Comparison of ENCODE assay signal across 20 cellular contexts in genomic region chr19:7246601-7247000, GRCh38. TPM values are rescaled to one million over a fixed set of nuclear protein-coding genes. Genes with fewer than 3 reads are reported as not detected.
DNase-seq lines count a peak whose midpoint lies in the region; ATAC-seq, FAIRE-seq and TF ChIP-seq lines count a peak whose summit lies in the region.
"Had no signal": no experiment of that assay in that cellular context is flagged by ENCODE, and none has a peak within 500 bp of the region (broad histone marks: within the 10 kb centered on the region; RNA-seq: fewer than 3 reads in every experiment).

No MANE protein-coding gene starts in this region.

- H3K4me3 ChIP-seq in A549 (no peak overlapping the region), HEK293 (ENCODE audit: low read depth, low read length) (no peak overlapping the region), body of pancreas (no peak overlapping the region), thoracic aorta (no peak overlapping the region)
- H3K4me3 ChIP-seq: BLaER1, SK-N-MC had no signal

- TF ChIP-seq RAD21 in A549 (conservative IDR thresholded peaks at IDR 0.05 in 1 of 2, IDR thresholded peaks at IDR 0.05 in 1 of 2): no peak

- H3K4me1 ChIP-seq in A549 (no peaks in the 10 kb centered on the region), HEK293 (ENCODE audit: control insufficient read depth, insufficient read depth, low read length) (no peaks in the 10 kb centered on the region), body of pancreas (peaks cover 78% of the 10 kb centered on the region), thoracic aorta (ENCODE audit: control insufficient read depth in 1 of 2, low read depth in 2 of 2) (peaks cover 27 to 80% of the 10 kb centered on the region in 2 donors)

- no peak for DNase-seq in A549 (ENCODE audit: low read depth in 1 of 2, low spot score in 1 of 2)
- no peak for DNase-seq in body of pancreas
- no peak for DNase-seq in thoracic aorta (ENCODE audit: low spot score)
- DNase-seq in HCEC 1CT: no peak
- no peak for DNase-seq in ACHN
- DNase-seq in stimulated activated CD4-positive, alpha-beta T cell treated with anti-CD3 and anti-CD28 coated beads, Interleukin-4, amount 100 ng/mL, for 1 hour: no peak
- DNase-seq: CD8-positive, alpha-beta memory T cell; H9; NCI-H1694 treated with DMSO at 0.1 percent for 48 hours; NCI-H226; NCI-H524; NCI-H82; OCI-M1; SHP77 had no signal

- TF ChIP-seq POLR2A in A549 (IDR thresholded peaks at IDR 0.05; ENCODE audit: low read length): no peak
- TF ChIP-seq POLR2A in body of pancreas (IDR thresholded peaks at IDR 0.05): no peak

- no peaks in the 10 kb centered on the region for H3K36me3 ChIP-seq in HEK293 (ENCODE audit: control insufficient read depth in 2 of 2, insufficient read depth in 1 of 2, low read length in 2 of 2)
- H3K36me3 ChIP-seq in body of pancreas (replicated peaks in 1 of 2; ENCODE audit: insufficient read depth in 1 of 2, low read depth in 2 of 2): no peaks in the 10 kb centered on the region
- no peaks in the 10 kb centered on the region for H3K36me3 ChIP-seq in thoracic aorta

- intact Hi-C loops in body of pancreas (cut with DNase I): no loop called here

- WGBS in A549 (ENCODE audit: missing lambda C conversion rate): 59% methylated on average over 2 of the region's 2 CpGs
- 82 to 100% methylated on average over 2 of the region's 2 CpGs for WGBS in body of pancreas, 2 donors

- CTCF ChIA-PET in A549 (lab: Yijun Ruan, JAX): interaction anchor here (1.6 kb wide), 1 partner anchor 11 kb away, joined by 4 read pairs; no protein-coding TSS in a partner anchor
- CTCF ChIA-PET in HEK293 (lab: Yijun Ruan, JAX): interaction anchor here (0.5 kb wide), 1 partner anchor 128 kb away, joined by 3 read pairs; no protein-coding TSS in a partner anchor

- in situ Hi-C loops in ACHN (cut with HindIII; ENCODE audit: low pct_ligation_motif_present, low pct_unique_long_range_greater_than_20kb, low sequenced_read_pairs): no loop called here

- POLR2A ChIA-PET in A549 (lab: Yijun Ruan, JAX) (no interaction called here), HEK293 (lab: Yijun Ruan, JAX) (interaction anchor here (0.5 kb wide), 1 partner anchor 150 kb away, joined by 6 read pairs; no protein-coding TSS in a partner anchor)

- no peak overlapping the region for H3K27ac ChIP-seq in A549
- no peak overlapping the region for H3K27ac ChIP-seq in HEK293 (ENCODE audit: extremely low read depth, low read depth, low read length)
- peak overlapping the region; percentile 51 to 75 (median 62) for H3K27ac ChIP-seq in body of pancreas
- peak overlapping the region; percentile 76 to 87 for H3K27ac ChIP-seq in thoracic aorta
- H3K27ac ChIP-seq: BLaER1, KMS-11, SK-N-MC had no signal

- H3K9me3 ChIP-seq in A549 (peaks cover 8% of the 10 kb centered on the region; the same call in 2 of the 3 replicates), HEK293 (ENCODE audit: control insufficient read depth, insufficient read depth, low read depth, low read length) (no peaks in the 10 kb centered on the region), body of pancreas (no peaks in the 10 kb centered on the region), thoracic aorta (no peaks in the 10 kb centered on the region)

- ATAC-seq in A549 (no peak), body of pancreas (no peak), thoracic aorta (ENCODE audit: insufficient number of reproducible peaks, low FRiP score, low read depth) (no peak), GM21447 (IDR thresholded peaks at IDR 0.05; ENCODE audit: unreplicated experiment) (no peak)

- TF ChIP-seq CTCF in A549 (IDR thresholded peaks at IDR 0.05) (no peak), HEK293 (tag by site-specific recombination; IDR thresholded peaks at IDR 0.05) (no peak), body of pancreas (IDR thresholded peaks at IDR 0.05) (no peak), thoracic aorta (IDR thresholded peaks at IDR 0.05) (no peak)

- H3K4me2 ChIP-seq in A549: no peak overlapping the region
- H3K4me2 ChIP-seq: BLaER1, KMS-11 had no signal

- H3K27me3 ChIP-seq in body of pancreas (no peaks in the 10 kb centered on the region), thoracic aorta (replicated peaks; ENCODE audit: insufficient read depth) (no peaks in the 10 kb centered on the region)
- H3K27me3 ChIP-seq: BLaER1 had no signal

- TF ChIP-seq EP300 in A549 (IDR thresholded peaks at IDR 0.05): no peak

- no peak for FAIRE-seq in A549 (lab: Jason Lieb, UNC)
- FAIRE-seq: D721Med had no signal

TF ChIP-seq in A549, 52 proteins besides CTCF, POLR2A, EP300 and RAD21:
- TF ChIP-seq BCL3 (IDR thresholded peaks at IDR 0.05): no peak
- peak; percentile 29; the same call in 1 of the 2 replicates for TF ChIP-seq KDM1A (IDR thresholded peaks at IDR 0.05; ENCODE audit: low read depth)

TF ChIP-seq in HEK293, 187 proteins besides CTCF, POLR2A, EP300 and RAD21:
- TF ChIP-seq SETDB1 (IDR thresholded peaks at IDR 0.05; ENCODE audit: insufficient read length, low read length) (peak; percentile 89), ZNF174 (tag by site-specific recombination; IDR thresholded peaks at IDR 0.05) (no peak), TRIM28 (IDR thresholded peaks at IDR 0.05; ENCODE audit: borderline replicate concordance, low read length) (peak; percentile 94; the same call in 1 of the 2 replicates), ZNF629 (tag by site-specific recombination; IDR thresholded peaks at IDR 0.05) (no peak), ZNF580 (tag by site-specific recombination; IDR thresholded peaks at IDR 0.05) (0 out of 2 replicates have a peak, but pooled peaks have one; percentile 11), ZNF157 (tag by site-specific recombination; IDR thresholded peaks at IDR 0.05) (no peak), ZNF280D (tag by site-specific recombination; IDR thresholded peaks at IDR 0.05) (peak; percentile 80; the same call in 1 of the 2 replicates), RBAK (tag by site-specific recombination; IDR thresholded peaks at IDR 0.05) (peak; percentile 100), FEZF1 (tag by site-specific recombination; IDR thresholded peaks at IDR 0.05) (no peak)

RNA-seq across cellular contexts. Expression of gene INSR, which starts 47.6 kb away (rescaled TPM):
- polyA plus RNA-seq in A549 (2011; rRNA removed) (3.3 and 4.4 TPM in 2 replicates), A549 (2017; fragmentation: RNase III; extraction: RNeasy Plus Mini Kit Qiagen cat#74134 plus additional on column Dnase treatment) (1.2 to 2.0 TPM (median 1.8 TPM) in 3 replicates)
- 1.2 and 1.4 TPM in 2 replicates for polyA plus RNA-seq in A549 (2012; cell fraction: cytosol; rRNA removed)
- 3.8 and 4.8 TPM in 2 replicates for polyA plus RNA-seq in A549 (2012; cell fraction: nucleus; rRNA removed)
- polyA minus RNA-seq in A549 (2011; rRNA and poly(A)+ RNA removed): 23.8 and 31.5 TPM in 2 replicates
- total RNA-seq in body of pancreas (100 to 1,000 TPM; 243 to 284 TPM), thoracic aorta (100 to 1,000 TPM; 102 to 116 TPM)
- polyA plus RNA-seq: CD8-positive, alpha-beta memory T cell had no signal

Comparison
In these comparisons a context has a peak if more than half of its experiments do, and no peak if none do; other contexts are left out.
1. H3K27ac ChIP-seq: peak in body of pancreas (4 of 4) and thoracic aorta (2 of 2); none in A549 (0 of 2) and HEK293 (single experiment).